1 cellular context compared by ENCODE assay signal in genomic region chr15:67564590-67565345, GRCh38.
TF ChIP-seq lines count a peak whose summit lies in the region.

No MANE protein-coding gene starts in this region.

TF ChIP-seq in WTC11, 78 proteins besides CTCF, POLR2A, EP300 and RAD21 (continued from another document):
- TF ChIP-seq ZNF532 (CRISPR knock-in tag; IDR thresholded peaks at IDR 0.05; ENCODE audit: borderline replicate concordance) (no peak), ZNF425 (CRISPR knock-in tag; conservative IDR thresholded peaks at IDR 0.05) (no peak), ZMAT4 (CRISPR knock-in tag; IDR thresholded peaks at IDR 0.05) (no peak), GRHL2 (CRISPR knock-in tag; IDR thresholded peaks at IDR 0.05; ENCODE audit: insufficient replicate concordance, severe bottlenecking) (no peak), ZNF423 (CRISPR knock-in tag; IDR thresholded peaks at IDR 0.05) (no peak), ZNF396 (CRISPR knock-in tag; IDR thresholded peaks at IDR 0.05; ENCODE audit: borderline replicate concordance) (no peak), E2F1 (CRISPR knock-in tag; IDR thresholded peaks at IDR 0.05) (no peak), HMGXB4 (CRISPR knock-in tag; IDR thresholded peaks at IDR 0.05) (no peak), ZNF281 (CRISPR knock-in tag; IDR thresholded peaks at IDR 0.05) (no peak), NR2C2 (CRISPR knock-in tag; IDR thresholded peaks at IDR 0.05) (no peak)
